8 cellular contexts compared by ENCODE assay signal in the genomic region with DNA sequence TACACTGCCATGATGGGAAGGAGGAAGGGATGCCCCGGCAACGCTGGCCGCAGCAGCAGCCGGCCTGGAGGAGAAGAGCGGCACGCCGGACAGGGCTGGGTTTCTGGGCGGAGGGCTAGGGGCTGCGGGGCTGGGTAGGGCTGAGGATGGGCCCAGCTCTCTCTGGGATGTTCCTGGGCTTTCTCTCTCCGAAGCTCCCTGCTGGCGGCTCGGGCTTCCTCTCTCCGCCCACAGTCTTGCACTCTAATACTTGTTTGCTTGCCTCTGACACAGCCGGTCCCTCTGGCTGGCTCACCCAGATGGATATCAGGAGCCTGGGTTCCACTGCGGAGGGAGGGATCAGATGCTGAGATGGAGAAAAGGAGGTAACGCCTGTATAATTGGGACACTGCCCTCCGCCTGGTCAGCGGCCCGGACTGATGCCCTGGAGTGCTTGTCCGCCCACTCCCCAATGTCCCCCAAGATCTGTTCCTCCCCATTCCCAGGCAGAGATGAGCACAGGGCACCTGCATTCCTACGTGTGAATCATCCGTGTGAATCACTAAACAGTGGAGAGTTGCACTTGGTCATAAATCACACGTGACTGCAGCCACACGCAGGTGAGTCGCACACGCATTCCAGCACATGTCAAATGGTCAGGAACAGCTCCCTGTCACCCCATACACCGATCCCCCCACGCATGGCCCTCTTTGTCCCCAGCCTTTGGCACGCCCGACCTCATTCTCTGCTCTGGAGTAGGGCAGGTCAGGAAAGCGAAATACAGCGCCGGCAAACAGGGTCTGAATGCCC. TPM values are rescaled to one million over a fixed set of nuclear protein-coding genes. Genes with fewer than 3 reads are reported as not detected.
DNase-seq lines count a peak whose midpoint lies in the region; ATAC-seq and TF ChIP-seq lines count a peak whose summit lies in the region.

Gene ALOXE3, minus strand, starts transcription at position 535 of the 789 bp plus-strand sequence. Its CDS starts 524 bp downstream, at position 11.

- no peaks in the 10 kb centered on the region for H3K4me1 ChIP-seq in HUES6 (ENCODE audit: control insufficient read depth, insufficient read depth, low read length)

- H3K9me3 Mint-ChIP-seq in Calu3 (ENCODE audit: low read depth, unreplicated experiment): no peaks in the 10 kb centered on the region
- H3K9me3 Mint-ChIP-seq in activated T-cell treated with anti-CD3 and anti-CD28 coated beads, Interleukin-2, amount 50 U/mL, for 72 hours: no peaks in the 10 kb centered on the region
- no peaks in the 10 kb centered on the region for H3K9me3 Mint-ChIP-seq in osteocyte (ENCODE audit: unreplicated experiment)

- peak; percentile 41 for DNase-seq in Calu3
- peak; percentile 27 to 45 for DNase-seq in activated T-cell treated with anti-CD3 and anti-CD28 coated beads, Interleukin-2, amount 50 U/mL, for 72 hours
- DNase-seq in glomerular visceral epithelial cell (ENCODE audit: extremely low spot score): peak; percentile 66
- no peak for DNase-seq in osteocyte (ENCODE audit: extremely low spot score, unreplicated experiment)
- DNase-seq in D341Med (ENCODE audit: low spot score): no peak

- H3K4me3 Mint-ChIP-seq in Calu3 (ENCODE audit: low read depth, unreplicated experiment) (peak within 1 kb of the TSS; percentile 91), osteocyte (ENCODE audit: unreplicated experiment) (peak within 1 kb of the TSS; percentile 87)
- peak within 1 kb of the TSS; percentile 83 to 88 for H3K4me3 Mint-ChIP-seq in activated T-cell treated with anti-CD3 and anti-CD28 coated beads, Interleukin-2, amount 50 U/mL, for 72 hours

- no TSS peak for BruUV-seq in Calu3 (replicated peaks; lab: Mats Ljungman, UMichigan)

- intact Hi-C loops in Calu3 (cut with micrococcal nuclease; ENCODE audit: unreplicated experiment): loop anchor here (5.0 kb wide), 2 partner anchors 36 to 56 kb away; no protein-coding TSS in a partner anchor

- peaks cover 68% of the 10 kb centered on the region for H3K27me3 ChIP-seq in HUES6 (ENCODE audit: control insufficient read depth, insufficient read depth, low read length)

- H3K9ac ChIP-seq in HUES6 (ENCODE audit: low read length): peak within 1 kb of the TSS; percentile 41

- H3K4me3 ChIP-seq in HUES6 (ENCODE audit: low read depth, low read length): peak within 1 kb of the TSS; percentile 78

- no peaks in the 10 kb centered on the region for H3K9me3 ChIP-seq in HUES6 (ENCODE audit: control insufficient read depth, insufficient read depth, low read depth, low read length)

- no peak for ATAC-seq in activated T-cell treated with anti-CD3 and anti-CD28 coated beads, Interleukin-2, amount 50 U/mL, for 72 hours (replicated peaks in 1 of 2)
- ATAC-seq in HG03097 (IDR thresholded peaks at IDR 0.05; ENCODE audit: low FRiP score, unreplicated experiment) (no peak), HG02885 (IDR thresholded peaks at IDR 0.05; ENCODE audit: poor library complexity, unreplicated experiment) (no peak)

- H3K4me1 Mint-ChIP-seq in Calu3 (ENCODE audit: low read depth, unreplicated experiment) (peaks cover 24% of the 10 kb centered on the region), osteocyte (ENCODE audit: unreplicated experiment) (peaks cover 36% of the 10 kb centered on the region)
- peaks cover 39% of the 10 kb centered on the region for H3K4me1 Mint-ChIP-seq in activated T-cell treated with anti-CD3 and anti-CD28 coated beads, Interleukin-2, amount 50 U/mL, for 72 hours (ENCODE audit: low read depth)

- H3K27ac Mint-ChIP-seq in Calu3 (ENCODE audit: unreplicated experiment) (peak within 1 kb of the TSS; percentile 98), osteocyte (ENCODE audit: unreplicated experiment) (peak within 1 kb of the TSS; percentile 95)
- peak within 1 kb of the TSS; percentile 100 for H3K27ac Mint-ChIP-seq in activated T-cell treated with anti-CD3 and anti-CD28 coated beads, Interleukin-2, amount 50 U/mL, for 72 hours

- no peaks in the 10 kb centered on the region for H3K36me3 ChIP-seq in HUES6 (ENCODE audit: control insufficient read depth, insufficient read depth, low read length)

- CTCF ChIA-PET in Calu3 (lab: Charles Lee): interaction anchor here (0.7 to 2.4 kb wide), 8 partner anchors 20 to 129 kb away, joined by 3 to 10 read pairs (median 4); partner anchors contain the start of gene CTC1

- peaks cover 45% of the 10 kb centered on the region for H3K36me3 Mint-ChIP-seq in Calu3 (ENCODE audit: insufficient read depth, unreplicated experiment)
- peaks cover 0 to 7% of the 10 kb centered on the region in 2 donors for H3K36me3 Mint-ChIP-seq in activated T-cell treated with anti-CD3 and anti-CD28 coated beads, Interleukin-2, amount 50 U/mL, for 72 hours (ENCODE audit: insufficient read depth in 2 of 2)
- no peaks in the 10 kb centered on the region for H3K36me3 Mint-ChIP-seq in osteocyte (ENCODE audit: unreplicated experiment)

- H3K27ac ChIP-seq in HUES6 (ENCODE audit: low read depth, low read length): no peak within 1 kb of the TSS

- H3K27me3 Mint-ChIP-seq in Calu3 (ENCODE audit: unreplicated experiment) (peaks cover 56% of the 10 kb centered on the region), osteocyte (ENCODE audit: unreplicated experiment) (peaks cover 22% of the 10 kb centered on the region)
- H3K27me3 Mint-ChIP-seq in activated T-cell treated with anti-CD3 and anti-CD28 coated beads, Interleukin-2, amount 50 U/mL, for 72 hours (ENCODE audit: low read depth): peaks cover 56% of the 10 kb centered on the region

- no peak for TF ChIP-seq CTCF in Calu3 (IDR thresholded peaks at IDR 0.05; ENCODE audit: unreplicated experiment)
- no peak for TF ChIP-seq CTCF in osteocyte (IDR thresholded peaks at IDR 0.05)

RNA-seq across cellular contexts. Expression of gene ALOXE3, which starts in this region (rescaled TPM):
- total RNA-seq in Calu3 (2022): 0.20 TPM in 1 of 2 replicates, not detected in the other
- total RNA-seq in activated T-cell treated with anti-CD3 and anti-CD28 coated beads, Interleukin-2, amount 50 U/mL, for 72 hours: not detected
- total RNA-seq in osteocyte: not detected in 2 replicates

Comparison
In these comparisons a context has a peak if more than half of its experiments do, and no peak if none do; other contexts are left out.
1. Peak in DNase-seq in Calu3; RNA of the gene not detected or under 1 TPM.
2. Peak in DNase-seq in activated T-cell treated with anti-CD3 and anti-CD28 coated beads, Interleukin-2, amount 50 U/mL, for 72 hours; RNA of the gene not detected or under 1 TPM.